In genomic region chr1:197807216-197807615, GRCh38 we compare ENCODE assay signal across 16 cellular contexts.
A peak's percentile ranks its signal among the peaks of the same experiment; 100 is the strongest.
DNase-seq lines count a peak whose midpoint lies in the region; ATAC-seq and TF ChIP-seq lines count a peak whose summit lies in the region.
"Had no signal": no experiment of that assay in that cellular context is flagged by ENCODE, and none has a peak within 500 bp of the region (broad histone marks: within the 10 kb centered on the region; RNA-seq: fewer than 3 reads in every experiment).

No MANE protein-coding gene starts in this region.

- DNase-seq in GM12864 (ENCODE audit: low read depth) (peak; percentile 5), NCI-H1930 (lab: John Stamatoyannopoulos, UW) (no peak), NCI-H524 treated with DMSO at 0.1 percent for 48 hours (lab: John Stamatoyannopoulos, UW) (no peak), pons (ENCODE audit: low spot score) (no peak), AG08396 (ENCODE audit: low spot score) (no peak)
- DNase-seq: activated CD4-positive, alpha-beta T cell treated with anti-CD3 and anti-CD28 coated beads, Interleukin-2, amount 50 U/mL, for 4 hours; amniotic stem cell; cerebellar nuclear complex; H7; NCI-H1048; small intestine; stimulated activated naive B cell treated with anti-CD40 and anti-IgM and Interleukin-4, amounts not matched to agents 10 μg/mL and 1 μg/mL and 100 μg/mL, for 72 hours had no signal

- ATAC-seq in GM19452 (IDR thresholded peaks at IDR 0.05; ENCODE audit: unreplicated experiment) (peak; percentile 82), HG02852 (IDR thresholded peaks at IDR 0.05; ENCODE audit: unreplicated experiment) (peak; percentile 65)
- ATAC-seq: stimulated activated naive B cell treated with anti-CD40 and anti-IgM and Interleukin-4, amounts not matched to agents 10 μg/mL and 1 μg/mL and 100 μg/mL, for 72 hours had no signal

- peaks cover 42% of the 10 kb centered on the region for H3K4me1 ChIP-seq in KMS-11 (ENCODE audit: low read depth, poor library complexity, severe bottlenecking)
- H3K4me1 ChIP-seq: SJSA1 had no signal

- peak overlapping the region; percentile 48 for H2AFZ ChIP-seq in KMS-11 (ENCODE audit: low read depth)

- no peaks in the 10 kb centered on the region for H4K20me1 ChIP-seq in KMS-11 (ENCODE audit: insufficient read depth)

- H3K4me2 ChIP-seq in KMS-11, result peak overlapping the region; percentile 93

- H3K4me3 ChIP-seq in GM12864 (ENCODE audit: low read depth, low read length), result no peak overlapping the region
- peak overlapping the region; percentile 57 for H3K4me3 ChIP-seq in KMS-11 (IDR thresholded peaks at IDR 0.05; ENCODE audit: insufficient read depth, low read depth, low read length)
- H3K4me3 ChIP-seq: SJSA1 had no signal

- H3K27ac ChIP-seq in KMS-11, result peak overlapping the region; percentile 73
- H3K27ac ChIP-seq: SJSA1 had no signal

- no peaks in the 10 kb centered on the region for H3K36me3 ChIP-seq in KMS-11 (ENCODE audit: insufficient read depth)
- H3K36me3 ChIP-seq: SJSA1 had no signal

- no peaks in the 10 kb centered on the region for H3K27me3 ChIP-seq in KMS-11 (ENCODE audit: insufficient read depth, low read depth)
- H3K27me3 ChIP-seq: SJSA1 had no signal

- H3K79me2 ChIP-seq in KMS-11 (ENCODE audit: insufficient read depth, low read depth), result no peaks in the 10 kb centered on the region

- no peak for TF ChIP-seq CTCF in GM12864 (IDR thresholded peaks at IDR 0.05; ENCODE audit: low read depth, low read length, missing control alignments)
- TF ChIP-seq CTCF in KMS-11 (conservative IDR thresholded peaks at IDR 0.05; ENCODE audit: low read depth, low read length), result no peak; the same call in 1 of the 2 replicates

- peak overlapping the region; percentile 40 for H3K9ac ChIP-seq in KMS-11
